ENCODE assay signal across 7 cellular contexts in genomic region chr11:31809857-31810778, GRCh38. TPM values are rescaled to one million over a fixed set of nuclear protein-coding genes. Genes with fewer than 3 reads are reported as not detected.
DNase-seq lines count a peak whose midpoint lies in the region; FAIRE-seq and TF ChIP-seq lines count a peak whose summit lies in the region.

No MANE protein-coding gene starts in this region.

- H3K79me2 ChIP-seq in keratinocyte (ENCODE audit: control insufficient read depth, insufficient read depth, low read length) = no peaks in the 10 kb centered on the region

- in situ Hi-C loops in astrocyte of the spinal cord (cut with HindIII; ENCODE audit: low sequenced_read_pairs) = no loop called here

- TF ChIP-seq CTCF in astrocyte of the spinal cord (IDR thresholded peaks at IDR 0.05; ENCODE audit: low read depth, low read length) = no peak
- TF ChIP-seq CTCF in keratinocyte (optimal IDR thresholded peaks at IDR 0.05 in 1 of 3, IDR thresholded peaks at IDR 0.05 in 1 of 3, conservative IDR thresholded peaks at IDR 0.05 in 1 of 3; ENCODE audit: extremely low read depth in 1 of 3, insufficient read depth in 2 of 3, low read length in 3 of 3) = no peak

- H3K9me1 ChIP-seq in keratinocyte (ENCODE audit: control insufficient read depth, extremely low read depth, insufficient read depth, low read length) = no peaks in the 10 kb centered on the region

- no peaks in the 10 kb centered on the region for H3K36me3 ChIP-seq in keratinocyte (ENCODE audit: control insufficient read depth in 2 of 2, extremely low read depth in 1 of 2, insufficient read depth in 2 of 2, low read length in 2 of 2)
- H3K36me3 ChIP-seq in small intestine (ENCODE audit: control insufficient read depth in 2 of 2, insufficient read depth in 2 of 2, low read length in 2 of 2) = no peaks in the 10 kb centered on the region

- dilution Hi-C loops in keratinocyte (cut with MboI; ENCODE audit: extremely low pct_ligation_motif_present, low sequenced_read_pairs) = no loop called here

- DNase-seq in NCI-H1092 (lab: John Stamatoyannopoulos, UW) (peak; percentile 52), astrocyte of the spinal cord (ENCODE audit: low read depth, low spot score) (peak; percentile 62), keratinocyte (ENCODE audit: low read depth, low spot score) (no peak), stromal cell of bone marrow (ENCODE audit: low read depth) (peak; percentile 8), frontal cortex (ENCODE audit: low spot score in 2 of 2) (no peak), small intestine (no peak)

- H3K4me2 ChIP-seq in keratinocyte (ENCODE audit: control insufficient read depth, extremely low read depth, insufficient read depth, low read depth, low read length) = peak overlapping the region; percentile 72

- H4K20me1 ChIP-seq in keratinocyte (ENCODE audit: control insufficient read depth, extremely low read depth, insufficient read depth, low read length) = peaks cover 4% of the 10 kb centered on the region

- H3K4me3 ChIP-seq in GM08714 (ENCODE audit: low read length) (peak overlapping the region; percentile 36), astrocyte of the spinal cord (ENCODE audit: low read depth, low read length) (peak overlapping the region; percentile 60), keratinocyte (ENCODE audit: control insufficient read depth in 2 of 3, extremely low read depth in 1 of 3, insufficient read depth in 2 of 3, low read depth in 1 of 3, low read length in 3 of 3) (peak overlapping the region; percentile 31 to 59 (median 55)), small intestine (ENCODE audit: low read depth in 1 of 2, low read length in 2 of 2) (peak overlapping the region in 1 of 2 donors; percentile 35)

- no peak overlapping the region for H3K9ac ChIP-seq in keratinocyte (ENCODE audit: control insufficient read depth, extremely low read depth, insufficient read depth, low read length)

- H3K27ac ChIP-seq in keratinocyte (ENCODE audit: control insufficient read depth, insufficient read depth, low read length) (no peak overlapping the region), small intestine (ENCODE audit: low read depth in 1 of 2, low read length in 1 of 2) (no peak overlapping the region)

- H2AFZ ChIP-seq in keratinocyte (ENCODE audit: control insufficient read depth, low read length) = peak overlapping the region; percentile 44

- FAIRE-seq in keratinocyte (lab: Jason Lieb, UNC) (no peak), frontal cortex (lab: Jason Lieb, UNC) (no peak), small intestine (lab: Jason Lieb, UNC) (no peak)

- WGBS in small intestine, 3 donors = 2 to 3% (median 2%) methylated on average over 75 to 91 of the region's 91 CpGs

- peaks cover 100% of the 10 kb centered on the region for H3K27me3 ChIP-seq in keratinocyte (ENCODE audit: control insufficient read depth, extremely low read depth, insufficient read depth, low read length)
- H3K27me3 ChIP-seq in small intestine (ENCODE audit: control insufficient read depth in 2 of 2, insufficient read depth in 2 of 2, low read length in 2 of 2) = peaks cover 0 to 88% of the 10 kb centered on the region in 2 donors

- H3K4me1 ChIP-seq in keratinocyte (ENCODE audit: control insufficient read depth, extremely low read depth, insufficient read depth, low read length) (peaks cover 25% of the 10 kb centered on the region), small intestine (ENCODE audit: control insufficient read depth in 2 of 2, insufficient read depth in 1 of 2, low read depth in 1 of 2, low read length in 1 of 2) (peaks cover 0 to 15% of the 10 kb centered on the region in 2 donors)

- H3K9me3 ChIP-seq in keratinocyte (ENCODE audit: control insufficient read depth, low read depth, low read length) = no peaks in the 10 kb centered on the region
- no peaks in the 10 kb centered on the region for H3K9me3 ChIP-seq in small intestine (ENCODE audit: control insufficient read depth, low read depth)

RNA-seq across cellular contexts. Expression of gene PAX6, which starts 1.0 kb away (rescaled TPM):
- polyA plus RNA-seq in keratinocyte (0.12 to 0.15 TPM in 2 of 3 replicates, not detected in the other), small intestine (1 to 10 TPM in 1 of 3 donors, under 1 TPM in 2; 0.88 to 1.4 (median 0.89) TPM)
- polyA plus RNA-seq in keratinocyte (2011; ENCODE audit: low read depth) = not detected
- polyA plus RNA-seq in keratinocyte (2011; cell fraction: cytosol; rRNA removed) = not detected in 2 replicates
- polyA plus RNA-seq in keratinocyte (2011; cell fraction: nucleus; rRNA removed) = 0.15 and 0.23 TPM in 2 replicates
- not detected in 2 replicates for polyA plus RNA-seq in keratinocyte (2012; ENCODE audit: low replicate concordance)
- not detected in 3 replicates for polyA minus RNA-seq in keratinocyte
- polyA minus RNA-seq in keratinocyte (2011; cell fraction: cytosol; rRNA and poly(A)+ RNA removed) = not detected
- not detected in 2 replicates for polyA minus RNA-seq in keratinocyte (2011; cell fraction: nucleus; rRNA and poly(A)+ RNA removed)
- 11.4 TPM for total RNA-seq in frontal cortex

Comparison
In these comparisons a context has a peak if more than half of its experiments do, and no peak if none do; other contexts are left out.
1. DNase-seq: peak in NCI-H1092 (single experiment), astrocyte of the spinal cord (single experiment) and stromal cell of bone marrow (single experiment); none in keratinocyte (single experiment), frontal cortex (0 of 2) and small intestine (single experiment).